8 cellular contexts compared by ENCODE assay signal in genomic region chr13:51803018-51803417, GRCh38. TPM values are rescaled to one million over a fixed set of nuclear protein-coding genes. Genes with fewer than 3 reads are reported as not detected.
DNase-seq lines count a peak whose midpoint lies in the region; ATAC-seq and TF ChIP-seq lines count a peak whose summit lies in the region.

No MANE protein-coding gene starts in this region.

- peak; percentile 1 for ATAC-seq in GM21529 (IDR thresholded peaks at IDR 0.05; ENCODE audit: unreplicated experiment)
- ATAC-seq in psoas muscle: no peak

- WGBS in psoas muscle, 3 donors: 41 to 48% (median 46%) methylated on average over 5 of the region's 5 CpGs

- DNase-seq in SJSA1 (ENCODE audit: low read depth in 1 of 2, low spot score in 2 of 2): no peak
- DNase-seq in fibroblast of villous mesenchyme (ENCODE audit: low read depth): no peak
- DNase-seq in psoas muscle: no peak
- no peak for DNase-seq in GM13976 (ENCODE audit: low spot score)
- DNase-seq in SHP77 treated with DMSO at 0.1 percent for 48 hours (lab: John Stamatoyannopoulos, UW): no peak
- DNase-seq in activated CD4-positive, alpha-beta T cell treated with anti-CD3 and anti-CD28 coated beads, Interleukin-2, amount 50 U/mL, for 4 hours: no peak
- no peak for DNase-seq in iPS-NIHi11 (ENCODE audit: low spot score)

- peak overlapping the region; percentile 99 for H3K27ac ChIP-seq in SJSA1
- H3K27ac ChIP-seq in psoas muscle: peak overlapping the region; percentile 100

- in situ Hi-C loops in GM13976 (cut with MboI; ENCODE audit: low sequenced_read_pairs, unreplicated experiment): no loop called here

- no peak for TF ChIP-seq CTCF in fibroblast of villous mesenchyme (IDR thresholded peaks at IDR 0.05; ENCODE audit: insufficient read depth, low read depth, low read length)
- TF ChIP-seq CTCF in psoas muscle (IDR thresholded peaks at IDR 0.05): no peak
- no peak for TF ChIP-seq CTCF in GM13976 (IDR thresholded peaks at IDR 0.05; ENCODE audit: borderline replicate concordance, control extremely low read depth, extremely low read depth, insufficient read depth, missing control alignments)

- no peaks in the 10 kb centered on the region for H3K27me3 ChIP-seq in SJSA1 (replicated peaks)
- H3K27me3 ChIP-seq in psoas muscle (ENCODE audit: insufficient read depth in 3 of 3, low read length in 2 of 3): no peaks in the 10 kb centered on the region

- H3K4me1 ChIP-seq in SJSA1 (replicated peaks): peaks cover 33% of the 10 kb centered on the region
- H3K4me1 ChIP-seq in psoas muscle: peaks cover 26% of the 10 kb centered on the region

- H3K36me3 ChIP-seq in SJSA1 (peaks cover 5% of the 10 kb centered on the region), psoas muscle (ENCODE audit: insufficient read depth in 1 of 2, low read depth in 1 of 2) (peaks cover 0 to 6% of the 10 kb centered on the region in 2 donors)

- intact Hi-C loops in psoas muscle (cut with DNase I): loop anchor here (5.0 to 10.0 kb wide), 4 partner anchors 221 to 852 kb away; partner anchors contain the start of genes INTS6 (in 2 of the 2), SUGT1 (in 1 of the 2) and WDFY2 (in 1 of the 2)

- no peaks in the 10 kb centered on the region for H3K9me3 ChIP-seq in SJSA1 (replicated peaks)
- H3K9me3 ChIP-seq in psoas muscle: no peaks in the 10 kb centered on the region

- peak overlapping the region; percentile 92 for H3K4me3 ChIP-seq in SJSA1
- H3K4me3 ChIP-seq in fibroblast of villous mesenchyme (ENCODE audit: low read depth, low read length): peak overlapping the region; percentile 74
- H3K4me3 ChIP-seq in psoas muscle: peak overlapping the region; percentile 95

RNA-seq across cellular contexts. Expression of gene DHRS12, which starts 0.9 kb away (rescaled TPM):
- 1.3 and 5.9 TPM in 2 replicates for total RNA-seq in SJSA1 (2014; rRNA removed; shearing (Covaris generic))
- total RNA-seq in fibroblast of villous mesenchyme (4.3 and 4.5 TPM in 2 replicates), psoas muscle (10 to 100 TPM in 1 of 4 donors, 1 to 10 TPM in 3; 4.1 to 10.1 (median 6.9) TPM)
- 1 to 10 TPM; 3.4 to 4.9 (median 3.4) TPM for polyA plus RNA-seq in psoas muscle

RNA-seq across cellular contexts. Expression of gene TMEM272, which starts 42.0 kb away (rescaled TPM):
- total RNA-seq in SJSA1 (2014; rRNA removed; shearing (Covaris generic)): 0.68 TPM in 1 of 2 replicates, not detected in the other
- not detected in 2 replicates for total RNA-seq in fibroblast of villous mesenchyme
- total RNA-seq in psoas muscle: under 1 TPM in 3 of 4 donors, not detected in 1; 0.30 to 0.49 (median 0.30) TPM
- polyA plus RNA-seq in psoas muscle: under 1 TPM; 0.17 to 0.25 (median 0.18) TPM

RNA-seq across cellular contexts. Expression of gene CCDC70, which starts 58.8 kb away (rescaled TPM):
- total RNA-seq in SJSA1 (2014; rRNA removed; shearing (Covaris generic)): 0.34 and 0.58 TPM in 2 replicates
- total RNA-seq in fibroblast of villous mesenchyme (not detected in 2 replicates), psoas muscle (not detected)
- not detected for polyA plus RNA-seq in psoas muscle
